Comparison of ENCODE assay signal across 6 cellular contexts in genomic region chr11:36325403-36325802, GRCh38. TPM values are rescaled to one million over a fixed set of nuclear protein-coding genes. Genes with fewer than 3 reads are reported as not detected.
A peak's percentile ranks its signal among the peaks of the same experiment; 100 is the strongest.
DNase-seq lines count a peak whose midpoint lies in the region; FAIRE-seq and TF ChIP-seq lines count a peak whose summit lies in the region.
"Not testable (repeated sequence)": the region's sequence is repeated elsewhere in the genome, so short reads cannot be mapped to it uniquely, and the experiment has no call there.
"Had no signal": no experiment of that assay in that cellular context is flagged by ENCODE, and none has a peak within 500 bp of the region (broad histone marks: within the 10 kb centered on the region; RNA-seq: fewer than 3 reads in every experiment).

No MANE protein-coding gene starts in this region.

- H4K5ac ChIP-seq in H1 (ENCODE audit: insufficient read length, low read depth, low read length): not testable (repeated sequence)

- H2BK5ac ChIP-seq in H1 (ENCODE audit: low read depth, low read length): not testable (repeated sequence)

- 0 out of 2 replicates have a peak overlapping the region, but pooled peaks have one; percentile 25 for H2BK15ac ChIP-seq in H1 (ENCODE audit: low read length)

- not testable (repeated sequence) for H3K4me2 ChIP-seq in H1 (ENCODE audit: insufficient read depth in 1 of 2, low read depth in 2 of 2, low read length in 2 of 2)

- DNase-seq in DMS114 treated with DMSO at 0.1 percent for 48 hours (lab: John Stamatoyannopoulos, UW; ENCODE audit: unreplicated experiment) (peak; percentile 66), NCI-H146 (lab: John Stamatoyannopoulos, UW) (peak; percentile 60), NCI-H69 (lab: John Stamatoyannopoulos, UW) (peak; percentile 60)
- not testable (repeated sequence) for DNase-seq in H1 (ENCODE audit: low read depth in 1 of 2, low spot score in 2 of 2)

- TF ChIP-seq EP300 in H1 (IDR thresholded peaks at IDR 0.05; ENCODE audit: borderline replicate concordance in 1 of 2, low read depth in 2 of 2, low read length in 2 of 2): not testable (repeated sequence)

- H3K14ac ChIP-seq in H1 (ENCODE audit: insufficient read length): not testable (repeated sequence)

- H3K56ac ChIP-seq in H1 (replicated peaks; ENCODE audit: insufficient read length, low read depth, low read length): not testable (repeated sequence)

- CTCF ChIA-PET in H1 (lab: Charles Lee; ENCODE audit: partially characterized antibody): interaction anchor here (0.6 to 1.2 kb wide), 2 partner anchors 33 to 243 kb away, joined by 3 read pairs; no protein-coding TSS in a partner anchor

- not testable (repeated sequence) for H4K8ac ChIP-seq in H1 (ENCODE audit: extremely low read depth, insufficient read depth, low read length)

- not testable (repeated sequence) for H3K79me2 ChIP-seq in H1 (ENCODE audit: control insufficient read depth in 1 of 2, insufficient read depth in 2 of 2, low read length in 2 of 2)

- FAIRE-seq in H1 (lab: Jason Lieb, UNC): not testable (repeated sequence)

- H4K20me1 ChIP-seq in H1 (replicated peaks in 1 of 2; ENCODE audit: control insufficient read depth in 1 of 2, insufficient read depth in 2 of 2, low read length in 2 of 2): not testable (repeated sequence)

- not testable (repeated sequence) for TF ChIP-seq CTCF in H1 (IDR thresholded peaks at IDR 0.05; ENCODE audit: control extremely low read depth in 1 of 3, insufficient read depth in 1 of 3, low read depth in 1 of 3, low read length in 3 of 3)

- not testable (repeated sequence) for TF ChIP-seq POLR2A in H1 (IDR thresholded peaks at IDR 0.05; ENCODE audit: control extremely low read depth in 1 of 2, low read depth in 2 of 2, low read length in 2 of 2)

- H4K91ac ChIP-seq in H1 (replicated peaks; ENCODE audit: insufficient read length, low read length): not testable (repeated sequence)

- H2AK5ac ChIP-seq in H1 (ENCODE audit: low read depth, low read length): not testable (repeated sequence)

- not testable (repeated sequence) for H2BK12ac ChIP-seq in H1 (ENCODE audit: low read depth, low read length)

- not testable (repeated sequence) for H3K36me3 ChIP-seq in H1 (ENCODE audit: control insufficient read depth in 2 of 4, insufficient read depth in 4 of 4, low read length in 3 of 4)

- not testable (repeated sequence) for H3K9me3 ChIP-seq in H1 (ENCODE audit: insufficient read depth in 2 of 2, low read depth in 1 of 2, low read length in 1 of 2)

- H2AFZ ChIP-seq in H1 (ENCODE audit: low read length): not testable (repeated sequence)

- not testable (repeated sequence) for H3K79me1 ChIP-seq in H1 (ENCODE audit: low read depth, low read length)

- H3K4me1 ChIP-seq in H1 (replicated peaks in 1 of 4; ENCODE audit: control insufficient read depth in 3 of 4, insufficient read depth in 4 of 4, low read length in 3 of 4): not testable (repeated sequence)

- POLR2A ChIA-PET in H1 (lab: Charles Lee; ENCODE audit: partially characterized antibody): not testable (repeated sequence)

- H3K9ac ChIP-seq in H1 (replicated peaks in 1 of 4; ENCODE audit: extremely low read depth in 1 of 4, low read depth in 3 of 4, low read length in 3 of 4): not testable (repeated sequence)

- not testable (repeated sequence) for TF ChIP-seq RAD21 in H1 (IDR thresholded peaks at IDR 0.05 in 1 of 2, conservative IDR thresholded peaks at IDR 0.05 in 1 of 2; ENCODE audit: low read depth in 2 of 2, low read length in 2 of 2)

- H3K27me3 ChIP-seq in H1 (replicated peaks in 1 of 4; ENCODE audit: control insufficient read depth in 3 of 4, extremely low read depth in 1 of 4, insufficient read depth in 3 of 4, low read length in 3 of 4): not testable (repeated sequence)

- not testable (repeated sequence) for H3K27ac ChIP-seq in H1 (ENCODE audit: low read depth, low read length)

- H2BK120ac ChIP-seq in H1 (replicated peaks; ENCODE audit: low read depth, low read length): not testable (repeated sequence)

- H3K23ac ChIP-seq in H1 (ENCODE audit: insufficient read length): not testable (repeated sequence)

- H3K23me2 ChIP-seq in H1 (ENCODE audit: low read depth, low read length): not testable (repeated sequence)

- not testable (repeated sequence) for H2BK20ac ChIP-seq in H1 (ENCODE audit: low read length)

- H3K4me3 ChIP-seq in H1 (ENCODE audit: extremely low read depth in 1 of 4, insufficient read depth in 2 of 4, low read depth in 3 of 4, low read length in 4 of 4): not testable (repeated sequence)

- not testable (repeated sequence) for H3K18ac ChIP-seq in H1 (ENCODE audit: extremely low read depth, low read length)

- not testable (repeated sequence) for H3K4ac ChIP-seq in H1 (replicated peaks; ENCODE audit: insufficient read length, low read depth, low read length)

- whole genome bisulfite sequencing in H1 (ENCODE audit: extremely low coverage in 1 of 2, insufficient coverage in 1 of 2, insufficient read length in 1 of 2, insufficient replicate concordance in 2 of 2, low coverage in 1 of 2, low lambda C conversion rate in 2 of 2, missing lambda C conversion rate in 1 of 2), 2 experiments: 90% methylated on average over 5 of the region's 5 CpGs; no CpG with 5 or more reads in 1 of the 2 experiments

RNA-seq across cellular contexts. Expression of gene PRR5L, which starts 29.3 kb away (rescaled TPM):
- total RNA-seq in H1 (2021; fragmentation: NEBNext Ultra II Directional; extraction: Animal tissue kit (Norgen Biotek cat#: 25700)): 7.4 and 10.1 TPM in 2 replicates
- 6.6 and 9.2 TPM in 2 replicates for polyA plus RNA-seq in H1 (2011; rRNA removed)
- 6.5 TPM for polyA plus RNA-seq in H1 (2011; cell fraction: cytosol; rRNA removed)
- 16.1 TPM for polyA plus RNA-seq in H1 (2011; cell fraction: nucleus; rRNA removed)
- 5.4 to 10.2 TPM (median 7.7 TPM) in 4 replicates for polyA plus RNA-seq in H1 (2012, experiment 1 of 2)
- 7.4 TPM for polyA plus RNA-seq in H1 (2012, experiment 2 of 2)
- polyA plus RNA-seq in H1 (2013, experiment 1 of 2): 3.1 TPM
- polyA plus RNA-seq in H1 (2013, experiment 2 of 2): 3.6 TPM
- polyA minus RNA-seq in H1 (2011; rRNA and poly(A)+ RNA removed): 6.5 and 7.2 TPM in 2 replicates
- 7.0 TPM for polyA minus RNA-seq in H1 (2011; cell fraction: cytosol; rRNA and poly(A)+ RNA removed)
- polyA minus RNA-seq in H1 (2011; cell fraction: nucleus; rRNA and poly(A)+ RNA removed): 12.3 TPM
- total RNA-seq: Caco-2, G401 had no signal

RNA-seq across cellular contexts. Expression of gene COMMD9, which starts 36.2 kb away (rescaled TPM):
- total RNA-seq in H1 (2021; fragmentation: NEBNext Ultra II Directional; extraction: Animal tissue kit (Norgen Biotek cat#: 25700)): 43.3 and 49.1 TPM in 2 replicates
- polyA plus RNA-seq in H1 (2011; rRNA removed): 30.3 and 42.5 TPM in 2 replicates
- 43.8 TPM for polyA plus RNA-seq in H1 (2011; cell fraction: cytosol; rRNA removed)
- polyA plus RNA-seq in H1 (2011; cell fraction: nucleus; rRNA removed): 37.3 TPM
- polyA plus RNA-seq in H1 (2012, experiment 1 of 2): 39.8 to 50.6 TPM (median 48.3 TPM) in 4 replicates
- polyA plus RNA-seq in H1 (2012, experiment 2 of 2): 29.3 TPM
- polyA plus RNA-seq in H1 (2013, experiment 1 of 2): 26.9 TPM
- polyA plus RNA-seq in H1 (2013, experiment 2 of 2): 29.2 TPM
- polyA minus RNA-seq in H1 (2011; rRNA and poly(A)+ RNA removed): 40.6 and 49.0 TPM in 2 replicates
- 19.9 TPM for polyA minus RNA-seq in H1 (2011; cell fraction: cytosol; rRNA and poly(A)+ RNA removed)
- polyA minus RNA-seq in H1 (2011; cell fraction: nucleus; rRNA and poly(A)+ RNA removed): 16.3 TPM
